In the genomic region with DNA sequence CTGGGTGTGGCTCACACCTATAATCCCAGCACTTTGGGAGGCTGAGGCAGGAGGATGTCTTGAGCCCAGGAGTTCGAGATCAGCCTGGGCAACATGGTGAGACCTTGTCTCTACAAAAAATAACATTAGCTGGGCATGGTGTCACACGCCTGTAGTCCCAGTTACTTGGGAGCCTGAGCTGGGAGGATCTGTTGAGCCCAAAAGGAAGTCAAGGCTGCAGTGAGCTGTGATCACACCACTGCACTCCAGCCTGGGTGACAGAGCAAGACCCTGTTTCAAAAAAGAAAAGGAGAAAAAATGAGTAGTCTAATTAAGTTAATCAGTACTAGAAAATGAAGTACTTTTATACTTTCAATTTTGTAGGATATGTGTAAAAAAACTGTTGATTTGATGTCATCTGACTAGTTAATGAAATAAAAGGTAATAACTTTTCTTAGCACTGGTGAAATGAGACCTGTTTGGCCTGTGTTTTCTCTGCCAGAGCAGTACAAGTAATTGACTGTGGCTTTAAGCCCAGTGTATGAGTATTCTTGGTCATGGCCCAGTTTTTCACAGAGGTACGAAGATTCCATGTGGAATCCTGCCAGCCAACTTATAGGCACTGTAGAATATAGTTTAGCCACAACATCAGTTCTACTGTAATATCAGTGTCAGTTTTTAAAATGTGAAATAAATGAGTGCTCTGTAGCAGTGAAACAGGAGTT, we compare ENCODE assay signal across 13 cellular contexts. TPM values are rescaled to one million over a fixed set of nuclear protein-coding genes. Genes with fewer than 3 reads are reported as not detected.
DNase-seq lines count a peak whose midpoint lies in the region; ATAC-seq and TF ChIP-seq lines count a peak whose summit lies in the region.
"Had no signal": no experiment of that assay in that cellular context is flagged by ENCODE, and none has a peak within 500 bp of the region (broad histone marks: within the 10 kb centered on the region; RNA-seq: fewer than 3 reads in every experiment).

No MANE protein-coding gene starts in this region.

- H3K4me1 ChIP-seq in thyroid gland, result peaks cover 72 to 83% of the 10 kb centered on the region in 2 donors
- H3K4me1 ChIP-seq: SJSA1 had no signal

- H3K9me3 ChIP-seq in thyroid gland, result no peaks in the 10 kb centered on the region
- H3K9me3 ChIP-seq: BE2C, SJSA1 had no signal

- TF ChIP-seq POLR2A in thyroid gland (IDR thresholded peaks at IDR 0.05), result no peak

- H3K4me3 ChIP-seq in astrocyte of the cerebellum (ENCODE audit: low read depth, low read length) (no peak overlapping the region), foreskin fibroblast (ENCODE audit: low read depth in 1 of 2, low read length in 2 of 2) (no peak overlapping the region), thyroid gland (replicated peaks in 1 of 3) (no peak overlapping the region)
- H3K4me3 ChIP-seq: SJSA1 had no signal

- ATAC-seq in left ventricle myocardium superior (peak; percentile 66), Right ventricle myocardium inferior (no peak), HG03139 (IDR thresholded peaks at IDR 0.05; ENCODE audit: unreplicated experiment) (no peak), GM21825 (IDR thresholded peaks at IDR 0.05; ENCODE audit: unreplicated experiment) (no peak)

- intact Hi-C loops in left ventricle myocardium superior (cut with micrococcal nuclease) (no loop called here), Right ventricle myocardium inferior (cut with DNase I) (no loop called here), thyroid gland (cut with DNase I) (no loop called here)

- DNase-seq in left ventricle myocardium superior (no peak), Right ventricle myocardium inferior (ENCODE audit: missing footprints) (no peak), astrocyte of the cerebellum (ENCODE audit: low read depth) (peak; percentile 37), foreskin fibroblast (peak; percentile 23 to 68), thyroid gland (peak; percentile 35 to 54), amniotic stem cell (lab: John Stamatoyannopoulos, UW) (no peak)
- DNase-seq: activated CD4-positive, alpha-beta T cell treated with anti-CD3 and anti-CD28 coated beads, Interleukin-2, amount 10 ng/mL, durations not matched to agents 24 days and 14 days; activated naive CD4-positive, alpha-beta T cell treated with anti-CD3 and anti-CD28 coated beads, Interleukin-2, amount 50 U/mL, for 16 hours; BE2C had no signal

- WGBS in thyroid gland, 2 donors, result 55 to 67% methylated on average over 3 of the region's 3 CpGs

- H3K27me3 ChIP-seq in thyroid gland, result no peaks in the 10 kb centered on the region
- H3K27me3 ChIP-seq: BE2C, SJSA1 had no signal

- TF ChIP-seq CTCF in astrocyte of the cerebellum (IDR thresholded peaks at IDR 0.05; ENCODE audit: low read depth, low read length, missing control alignments), result no peak
- no peak for TF ChIP-seq CTCF in foreskin fibroblast (IDR thresholded peaks at IDR 0.05; ENCODE audit: low read depth, low read length)
- no peak for TF ChIP-seq CTCF in thyroid gland (IDR thresholded peaks at IDR 0.05)

- H3K27ac ChIP-seq in thyroid gland, result peak overlapping the region; percentile 57 to 88 (median 70)
- H3K27ac ChIP-seq: parathyroid adenoma, SJSA1 had no signal

- no peaks in the 10 kb centered on the region for H3K36me3 ChIP-seq in thyroid gland
- H3K36me3 ChIP-seq: BE2C, SJSA1 had no signal

- in situ Hi-C loops in astrocyte of the cerebellum (cut with HindIII; ENCODE audit: low sequenced_read_pairs), result no loop called here

RNA-seq across cellular contexts. Expression of gene MFSD6, which starts 35.8 kb away (rescaled TPM):
- 24.4 TPM for total RNA-seq in left ventricle myocardium superior
- total RNA-seq in Right ventricle myocardium inferior, result 19.7 TPM
- total RNA-seq in thyroid gland, result 100 to 1,000 TPM; 132 to 189 (median 182) TPM

Comparison
In these comparisons a context has a peak if more than half of its experiments do, and no peak if none do; other contexts are left out.
1. DNase-seq: peak in astrocyte of the cerebellum (single experiment), foreskin fibroblast (2 of 2) and thyroid gland (2 of 2); none in left ventricle myocardium superior (single experiment), Right ventricle myocardium inferior (single experiment) and amniotic stem cell (single experiment).